In the genomic region with DNA sequence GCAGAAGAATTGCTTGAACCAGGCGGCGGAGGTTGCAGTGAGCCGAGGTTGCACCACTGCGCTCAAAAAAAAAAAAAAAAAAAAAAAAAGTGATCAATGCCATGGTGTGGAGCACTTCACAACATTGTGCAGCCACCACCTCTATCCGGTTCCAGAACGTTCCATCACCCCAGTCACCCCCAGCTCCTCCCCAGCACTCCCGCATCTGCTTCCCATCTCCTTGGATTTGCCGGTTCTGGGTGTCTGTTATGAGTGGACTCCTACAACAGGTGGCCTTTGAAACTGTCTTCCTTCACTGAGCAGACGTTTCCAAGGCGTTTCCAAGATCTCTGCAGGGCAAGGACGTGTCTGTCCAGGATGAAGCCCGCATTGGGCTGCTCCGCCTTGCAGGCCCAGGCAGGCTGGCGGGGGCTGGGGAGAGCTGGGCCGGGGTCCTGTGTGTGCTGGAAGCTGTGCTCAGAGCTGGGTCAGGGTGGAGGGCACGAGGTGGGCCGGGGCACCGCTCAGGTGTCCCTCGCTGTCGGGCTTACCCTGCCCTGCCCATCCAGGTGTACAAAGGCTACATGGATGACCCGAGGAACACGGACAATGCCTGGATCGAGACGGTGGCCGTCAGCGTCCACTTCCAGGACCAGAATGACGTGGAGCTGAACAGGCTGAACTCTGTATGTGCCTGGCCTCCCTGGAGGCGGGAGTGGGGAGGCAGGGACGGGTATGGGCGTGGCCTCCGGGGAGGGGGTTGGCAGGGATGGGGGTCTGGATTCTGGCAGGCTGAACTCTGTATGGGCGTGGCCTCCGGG, we compare ENCODE assay signal across 21 cellular contexts. TPM values are rescaled to one million over a fixed set of nuclear protein-coding genes. Genes with fewer than 3 reads are reported as not detected.
DNase-seq lines count a peak whose midpoint lies in the region; ATAC-seq, FAIRE-seq and TF ChIP-seq lines count a peak whose summit lies in the region.
"Had no signal": no experiment of that assay in that cellular context is flagged by ENCODE, and none has a peak within 500 bp of the region (broad histone marks: within the 10 kb centered on the region; RNA-seq: fewer than 3 reads in every experiment).

No MANE protein-coding gene starts in this region.

- intact Hi-C loops in Right ventricle myocardium superior (cut with DNase I) (no loop called here), Right ventricle myocardium inferior (cut with DNase I) (no loop called here), left colon (cut with DNase I, micrococcal nuclease) (no loop called here)

- H3K4me1 Mint-ChIP-seq in neural progenitor cell: peaks cover 3% of the 10 kb centered on the region

- H3K27ac Mint-ChIP-seq in neural progenitor cell: peak overlapping the region; percentile 92

- H3K27me3 ChIP-seq in bronchial epithelial cell (ENCODE audit: control insufficient read depth, insufficient read depth, low read length) (no peaks in the 10 kb centered on the region), neural progenitor cell (no peaks in the 10 kb centered on the region)

- ATAC-seq in Right ventricle myocardium superior (ENCODE audit: poor library complexity): no peak
- no peak for ATAC-seq in Right ventricle myocardium inferior
- no peak for ATAC-seq in left colon
- ATAC-seq: GM12878 had no signal

- H3K9me3 Mint-ChIP-seq in neural progenitor cell: no peaks in the 10 kb centered on the region

- H3K4me3 ChIP-seq in bronchial epithelial cell (ENCODE audit: low read depth, low read length) (no peak overlapping the region), neural progenitor cell (no peak overlapping the region)
- H3K4me3 ChIP-seq: GM12878, GM23248, PC-9 had no signal

- TF ChIP-seq CTCF in bronchial epithelial cell (IDR thresholded peaks at IDR 0.05; ENCODE audit: insufficient read depth, low read length, severe bottlenecking) (no peak), neural progenitor cell (IDR thresholded peaks at IDR 0.05) (no peak)

- H3K27ac ChIP-seq in neural progenitor cell: no peak overlapping the region
- H3K27ac ChIP-seq: GM23248, KMS-11, PC-9 had no signal

- H3K9ac ChIP-seq in neural progenitor cell: no peak overlapping the region
- H3K9ac ChIP-seq: GM23248, KMS-11 had no signal

- no peaks in the 10 kb centered on the region for H3K79me2 ChIP-seq in neural progenitor cell (ENCODE audit: low read depth)

- H3K36me3 ChIP-seq in bronchial epithelial cell (ENCODE audit: control insufficient read depth, insufficient read depth, low read length) (no peaks in the 10 kb centered on the region), neural progenitor cell (no peaks in the 10 kb centered on the region)

- no peak overlapping the region for H2AFZ ChIP-seq in neural progenitor cell (replicated peaks)
- H2AFZ ChIP-seq: GM23248, PC-9 had no signal

- H3F3A ChIP-seq in neural progenitor cell (ENCODE audit: low read depth): no peaks in the 10 kb centered on the region

- H3K4me2 ChIP-seq in neural progenitor cell: no peak overlapping the region
- H3K4me2 ChIP-seq: KMS-11, PC-9 had no signal

- no peak overlapping the region for H3K4me3 Mint-ChIP-seq in neural progenitor cell

- no peaks in the 10 kb centered on the region for H3K36me3 Mint-ChIP-seq in neural progenitor cell

- no peaks in the 10 kb centered on the region for H3K9me3 ChIP-seq in neural progenitor cell (ENCODE audit: low read depth)

- FAIRE-seq in bronchial epithelial cell (lab: Jason Lieb, UNC) (peak; percentile 32), urothelium cell line (lab: Jason Lieb, UNC) (peak; percentile 73), frontal cortex (lab: Jason Lieb, UNC) (no peak)
- FAIRE-seq: A204.1, GM12878 had no signal

- peak; percentile 7 for DNase-seq in Right ventricle myocardium superior
- DNase-seq in Right ventricle myocardium inferior (ENCODE audit: missing footprints): no peak
- DNase-seq in bronchial epithelial cell (ENCODE audit: low read depth): no peak
- no peak for DNase-seq in neural progenitor cell (ENCODE audit: low spot score)
- no peak for DNase-seq in urothelium cell line (ENCODE audit: low spot score)
- DNase-seq in nucleus accumbens (lab: John Stamatoyannopoulos, UW): no peak
- DNase-seq in frontal cortex (ENCODE audit: low spot score in 2 of 2): no peak
- no peak for DNase-seq in left colon
- DNase-seq: C1 segment of cervical spinal cord, GDM1, GM23248, NCI-H1048, NCI-H1436 treated with DMSO at 0.1 percent for 48 hours, NCI-H2081 treated with DMSO at 0.1 percent for 48 hours, NCI-H510A, NCI-H82, PC-9 had no signal

- no peaks in the 10 kb centered on the region for H4K20me1 ChIP-seq in neural progenitor cell (ENCODE audit: low read depth)

- H3K4me1 ChIP-seq in neural progenitor cell: no peaks in the 10 kb centered on the region

- H3K27me3 Mint-ChIP-seq in neural progenitor cell (ENCODE audit: insufficient read depth, low read depth): peaks cover 8% of the 10 kb centered on the region

RNA-seq across cellular contexts. Expression of gene LRRC3, which starts 14.9 kb away (rescaled TPM):
- total RNA-seq in Right ventricle myocardium superior (2.7 TPM), Right ventricle myocardium inferior (3.3 TPM), bronchial epithelial cell (under 0.01 and 0.38 TPM in 2 replicates), neural progenitor cell (ENCODE audit: low replicate concordance) (2.5 and 4.9 TPM in 2 replicates), frontal cortex (3.7 TPM), left colon (1 to 10 TPM; 2.5 to 3.5 TPM)
- total RNA-seq: M059J had no signal
